Comparison of ENCODE assay signal across 35 cellular contexts in the genomic region with DNA sequence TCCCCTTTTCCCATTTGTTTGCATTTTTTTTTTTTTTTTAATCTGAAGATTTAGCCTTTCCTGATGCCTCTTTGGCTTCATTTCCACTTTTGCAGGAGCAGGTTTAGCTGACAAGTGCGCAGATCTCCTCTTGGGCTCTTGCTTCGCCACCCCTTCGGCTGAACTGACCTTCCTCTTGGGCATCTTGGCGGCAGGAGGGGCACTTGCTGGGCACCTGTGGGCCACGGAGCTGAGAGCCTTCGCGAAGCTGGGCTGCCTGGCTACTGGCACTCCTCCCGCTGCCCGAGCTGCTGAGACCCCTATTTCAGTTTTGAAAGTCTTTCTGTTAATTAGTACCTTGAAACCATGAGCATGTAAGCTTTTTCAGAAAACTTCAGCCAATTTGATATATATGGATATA. TPM values are rescaled to one million over a fixed set of nuclear protein-coding genes. Genes with fewer than 3 reads are reported as not detected.
"Had no signal": no experiment of that assay in that cellular context is flagged by ENCODE, and none has a peak within 500 bp of the region (broad histone marks: within the 10 kb centered on the region; RNA-seq: fewer than 3 reads in every experiment).

No MANE protein-coding gene starts in this region.

- DNase-seq: activated B cell treated with CpG ODN at 0.5 μM for 24 hours; activated CD4-positive, alpha-beta T cell treated with anti-CD3 and anti-CD28 coated beads for 36 hours; activated CD4-positive, alpha-beta T cell treated with anti-CD3 and anti-CD28 coated beads, Interleukin-2, amount 50 U/mL, for 4 hours; activated CD8-positive, alpha-beta memory T cell treated with anti-CD3 and anti-CD28 coated beads, Interleukin-2, amount 50 U/mL, for 4 hours; activated effector memory CD4-positive, alpha-beta T cell treated with anti-CD3 and anti-CD28 coated beads, Interleukin-2, amount 50 U/mL, for 16 hours; activated naive CD4-positive, alpha-beta T cell treated with anti-CD3 and anti-CD28 coated beads, Interleukin-2, amount 10 ng/mL, durations not matched to agents 7 days and 5 days; activated naive CD8-positive, alpha-beta T cell treated with anti-CD3 and anti-CD28 coated beads, Interleukin-2, amount 10 ng/mL, durations not matched to agents 7 days and 5 days; activated T-cell treated with anti-CD3 and anti-CD28 coated beads, Interleukin-2, amount 50 U/mL, for 1 hour; brain microvascular endothelial cell; central memory CD4-positive, alpha-beta T cell; foreskin keratinocyte; heart left ventricle; hypothalamus; immature natural killer cell; kidney; left colon; mucosa of descending colon; nephron progenitor cell; ovary; retina; stimulated activated CD4-positive, alpha-beta T cell treated with anti-CD3 and anti-CD28 coated beads, Interleukin-15, amount 100 ng/mL, for 24 hours; stimulated activated CD4-positive, alpha-beta T cell treated with anti-CD3 and anti-CD28 coated beads, Interleukin-2, amount 100 ng/mL, for 24 hours; stimulated activated naive CD4-positive, alpha-beta T cell; T-helper 1 cell; trophoblast cell had no signal

- H3K4me1 ChIP-seq: ascending aorta, prostate gland, suprapubic skin had no signal

- H3K4me3 Mint-ChIP-seq: activated B cell treated with CpG ODN at 0.5 μM for 24 hours; activated CD4-positive, alpha-beta T cell treated with anti-CD3 and anti-CD28 coated beads for 36 hours; activated naive CD4-positive, alpha-beta T cell treated with anti-CD3 and anti-CD28 coated beads, Interleukin-2, amount 10 ng/mL, durations not matched to agents 7 days and 5 days; activated naive CD8-positive, alpha-beta T cell treated with anti-CD3 and anti-CD28 coated beads, Interleukin-2, amount 10 ng/mL, durations not matched to agents 7 days and 5 days; activated T-helper 1 cell treated with anti-CD3 and anti-CD28 coated beads, Interleukin-12 subunit alpha, Interleukin-12 subunit beta, Interleukin-2, Interleukin-4 antibody, amounts not matched to agents 30 ng/mL and 10 ng/mL and 1 ng/mL, durations not matched to agents 14 hours and 24 hours and 36 hours; immature natural killer cell; nephron progenitor cell; T-helper 2 cell treated with Interferon-gamma antibody and Interleukin-4, amounts not matched to agents 5 μg/mL and 100 μg/mL, for 36 hours had no signal

- H3K27me3 ChIP-seq: ascending aorta, brain microvascular endothelial cell, esophagus muscularis mucosa, foreskin keratinocyte, heart left ventricle, neutrophil, ovary, suprapubic skin had no signal

- H3K27ac Mint-ChIP-seq: activated B cell treated with CpG ODN at 0.5 μM for 24 hours; activated CD4-positive, alpha-beta T cell treated with anti-CD3 and anti-CD28 coated beads for 36 hours; activated naive CD4-positive, alpha-beta T cell treated with anti-CD3 and anti-CD28 coated beads, Interleukin-2, amount 10 ng/mL, durations not matched to agents 7 days and 5 days; activated naive CD8-positive, alpha-beta T cell treated with anti-CD3 and anti-CD28 coated beads, Interleukin-2, amount 10 ng/mL, durations not matched to agents 7 days and 5 days; activated T-helper 1 cell treated with anti-CD3 and anti-CD28 coated beads, Interleukin-12 subunit alpha, Interleukin-12 subunit beta, Interleukin-2, Interleukin-4 antibody, amounts not matched to agents 30 ng/mL and 10 ng/mL and 1 ng/mL, durations not matched to agents 14 hours and 24 hours and 36 hours; immature natural killer cell; T-helper 2 cell treated with Interferon-gamma antibody and Interleukin-4, amounts not matched to agents 5 μg/mL and 100 μg/mL, for 36 hours had no signal

- H3K36me3 ChIP-seq: ascending aorta, brain microvascular endothelial cell, esophagus muscularis mucosa, heart left ventricle, neutrophil, ovary, prostate gland, suprapubic skin had no signal

- H3K27ac ChIP-seq: ascending aorta, brain microvascular endothelial cell, esophagus muscularis mucosa, foreskin keratinocyte, heart left ventricle, neutrophil, ovary, prostate gland, suprapubic skin had no signal

- H3K36me3 Mint-ChIP-seq: activated naive CD4-positive, alpha-beta T cell treated with anti-CD3 and anti-CD28 coated beads, Interleukin-2, amount 10 ng/mL, durations not matched to agents 7 days and 5 days; activated naive CD8-positive, alpha-beta T cell treated with anti-CD3 and anti-CD28 coated beads, Interleukin-2, amount 10 ng/mL, durations not matched to agents 7 days and 5 days; immature natural killer cell had no signal

- H3K27me3 Mint-ChIP-seq: activated B cell treated with CpG ODN at 0.5 μM for 24 hours; activated CD4-positive, alpha-beta T cell treated with anti-CD3 and anti-CD28 coated beads for 36 hours; activated naive CD4-positive, alpha-beta T cell treated with anti-CD3 and anti-CD28 coated beads, Interleukin-2, amount 10 ng/mL, durations not matched to agents 7 days and 5 days; activated naive CD8-positive, alpha-beta T cell treated with anti-CD3 and anti-CD28 coated beads, Interleukin-2, amount 10 ng/mL, durations not matched to agents 7 days and 5 days had no signal

- H3K9me3 ChIP-seq: ascending aorta, esophagus muscularis mucosa, heart left ventricle, mucosa of descending colon, neutrophil, ovary, prostate gland, suprapubic skin had no signal

- H3K9me3 Mint-ChIP-seq: activated B cell treated with CpG ODN at 0.5 μM for 24 hours; activated naive CD4-positive, alpha-beta T cell treated with anti-CD3 and anti-CD28 coated beads, Interleukin-2, amount 10 ng/mL, durations not matched to agents 7 days and 5 days; activated naive CD8-positive, alpha-beta T cell treated with anti-CD3 and anti-CD28 coated beads, Interleukin-2, amount 10 ng/mL, durations not matched to agents 7 days and 5 days; activated T-helper 1 cell treated with anti-CD3 and anti-CD28 coated beads, Interleukin-12 subunit alpha, Interleukin-12 subunit beta, Interleukin-2, Interleukin-4 antibody, amounts not matched to agents 30 ng/mL and 10 ng/mL and 1 ng/mL, durations not matched to agents 14 hours and 24 hours and 36 hours; immature natural killer cell; nephron progenitor cell; T-helper 2 cell treated with Interferon-gamma antibody and Interleukin-4, amounts not matched to agents 5 μg/mL and 100 μg/mL, for 36 hours had no signal

- H3K4me3 ChIP-seq: ascending aorta, esophagus muscularis mucosa, heart left ventricle, mucosa of descending colon, ovary, prostate gland, suprapubic skin had no signal

- FAIRE-seq: kidney had no signal

- H3K4me1 Mint-ChIP-seq: activated B cell treated with CpG ODN at 0.5 μM for 24 hours; activated naive CD4-positive, alpha-beta T cell treated with anti-CD3 and anti-CD28 coated beads, Interleukin-2, amount 10 ng/mL, durations not matched to agents 7 days and 5 days; activated naive CD8-positive, alpha-beta T cell treated with anti-CD3 and anti-CD28 coated beads, Interleukin-2, amount 10 ng/mL, durations not matched to agents 7 days and 5 days; immature natural killer cell had no signal

- ATAC-seq: activated CD4-positive, alpha-beta T cell treated with anti-CD3 and anti-CD28 coated beads for 36 hours; foreskin keratinocyte; heart left ventricle; left colon; mucosa of descending colon; sciatic nerve had no signal

RNA-seq across cellular contexts. Expression of a gene that starts 15.1 kb away (rescaled TPM):
- total RNA-seq: activated B cell treated with CpG ODN at 0.5 μM for 24 hours had no signal

RNA-seq across cellular contexts. Expression of a gene that starts 39.6 kb away (rescaled TPM):
- total RNA-seq: activated B cell treated with CpG ODN at 0.5 μM for 24 hours; activated CD4-positive, alpha-beta T cell treated with anti-CD3 and anti-CD28 coated beads for 36 hours; activated CD8-positive, alpha-beta memory T cell treated with anti-CD3 and anti-CD28 coated beads for 36 hours; activated naive CD8-positive, alpha-beta T cell treated with anti-CD3 and anti-CD28 coated beads, Interleukin-2, amount 10 ng/mL, durations not matched to agents 7 days and 5 days; activated T-helper 1 cell treated with anti-CD3 and anti-CD28 coated beads, Interleukin-12 subunit alpha, Interleukin-12 subunit beta, Interleukin-2, Interleukin-4 antibody, amounts not matched to agents 30 ng/mL and 10 ng/mL and 1 ng/mL, durations not matched to agents 14 hours and 24 hours and 36 hours; ascending aorta; esophagus muscularis mucosa; kidney; myocyte had no signal
- polyA plus RNA-seq: heart left ventricle, ovary had no signal
